ENCODE assay signal across 12 cellular contexts in genomic region chr2:98348066-98348561, GRCh38. TPM values are rescaled to one million over a fixed set of nuclear protein-coding genes. Genes with fewer than 3 reads are reported as not detected.
DNase-seq lines count a peak whose midpoint lies in the region; ATAC-seq and TF ChIP-seq lines count a peak whose summit lies in the region.
"Had no signal": no experiment of that assay in that cellular context is flagged by ENCODE, and none has a peak within 500 bp of the region (broad histone marks: within the 10 kb centered on the region; RNA-seq: fewer than 3 reads in every experiment).

No MANE protein-coding gene starts in this region.

- in situ Hi-C loops in IMR-90 (cut with MboI; ENCODE audit: low sequenced_read_pairs), result no loop called here

- no peak for ATAC-seq in IMR-90 (ENCODE audit: low read depth)

- H2BK15ac ChIP-seq in IMR-90 (ENCODE audit: low read depth, low read length), result no peak overlapping the region

- CTCF ChIA-PET in IMR-90 (lab: Yijun Ruan, JAX), result no interaction called here

- no peak overlapping the region for H3K4me3 ChIP-seq in IMR-90 (ENCODE audit: insufficient read depth, low read depth, low read length)
- no peak overlapping the region for H3K4me3 ChIP-seq in ovary
- H3K4me3 ChIP-seq: transverse colon had no signal

- no peak for TF ChIP-seq POLR2A in IMR-90 (IDR thresholded peaks at IDR 0.05; ENCODE audit: low read depth, low read length)
- TF ChIP-seq POLR2A in ovary (IDR thresholded peaks at IDR 0.05), result no peak

- no peak overlapping the region for H2AK9ac ChIP-seq in IMR-90 (replicated peaks; ENCODE audit: low read depth, low read length, poor library complexity)

- H3K9ac ChIP-seq in IMR-90 (ENCODE audit: low read depth, low read length), result no peak overlapping the region

- no peak overlapping the region for H4K5ac ChIP-seq in IMR-90 (ENCODE audit: low read depth, low read length)

- 7% methylated on average over 3 of the region's 15 CpGs; no CpG with 5 or more reads in 1 of the 2 experiments for WGBS in IMR-90 (ENCODE audit: extremely low coverage in 2 of 2, insufficient read length in 1 of 2), 2 experiments
- 7 to 8% (median 8%) methylated on average over 15 of the region's 15 CpGs for WGBS in ovary, 3 donors

- intact Hi-C loops in IMR-90 (cut with micrococcal nuclease) (no loop called here), ovary (cut with DNase I) (no loop called here)

- no peak overlapping the region for H2BK20ac ChIP-seq in IMR-90 (ENCODE audit: low read depth, low read length)

- no peak overlapping the region for H2BK120ac ChIP-seq in IMR-90 (ENCODE audit: low read depth, low read length)

- H3K18ac ChIP-seq in IMR-90 (ENCODE audit: low read depth, low read length), result no peak overlapping the region

- dilution Hi-C loops in IMR-90 (cut with HindIII; ENCODE audit: low sequenced_read_pairs, unreplicated experiment), result no loop called here

- no peaks in the 10 kb centered on the region for H3K4me1 ChIP-seq in IMR-90 (ENCODE audit: control insufficient read depth, insufficient read depth, low read length)
- peaks cover 1% of the 10 kb centered on the region for H3K4me1 ChIP-seq in ovary (ENCODE audit: insufficient read depth)

- H3K27ac ChIP-seq in IMR-90 (ENCODE audit: insufficient read depth, low read length) (no peak overlapping the region), ovary (no peak overlapping the region)
- H3K27ac ChIP-seq: transverse colon had no signal

- TF ChIP-seq CTCF in IMR-90 (conservative IDR thresholded peaks at IDR 0.05; ENCODE audit: low read depth, low read length) (no peak), ovary (IDR thresholded peaks at IDR 0.05) (no peak)

- DNase-seq in D341Med (ENCODE audit: low spot score), result peak; percentile 20
- DNase-seq in IMR-90, result no peak
- peak; percentile 21 for DNase-seq in SW480 (ENCODE audit: low spot score)
- peak; percentile 32 for DNase-seq in kidney tubule cell (ENCODE audit: low spot score)
- DNase-seq in activated effector memory CD4-positive, alpha-beta T cell treated with Interleukin-2 at 50 U/mL for 16 hours, result no peak
- no peak for DNase-seq in activated CD8-positive, alpha-beta memory T cell treated with anti-CD3 and anti-CD28 coated beads for 24 hours
- DNase-seq in ovary, result no peak
- no peak for DNase-seq in NCI-H510A treated with DMSO at 0.1 percent for 48 hours (lab: John Stamatoyannopoulos, UW)
- DNase-seq: CD8-positive, alpha-beta memory T cell; Kasumi-1; transverse colon had no signal

- H3K36me3 ChIP-seq in IMR-90 (ENCODE audit: control insufficient read depth, insufficient read depth, low read length) (no peaks in the 10 kb centered on the region), ovary (no peaks in the 10 kb centered on the region)
- H3K36me3 ChIP-seq: transverse colon had no signal

- no peak for TF ChIP-seq EP300 in ovary (IDR thresholded peaks at IDR 0.05)

- peaks cover 71% of the 10 kb centered on the region for H3K27me3 ChIP-seq in IMR-90 (ENCODE audit: control insufficient read depth, insufficient read depth, low read length)
- peaks cover 4% of the 10 kb centered on the region for H3K27me3 ChIP-seq in ovary

- H2BK5ac ChIP-seq in IMR-90 (ENCODE audit: low read depth, low read length, poor library complexity, severe bottlenecking), result no peak overlapping the region

- H4K91ac ChIP-seq in IMR-90 (ENCODE audit: insufficient read depth, low read depth, low read length), result no peak overlapping the region

- no peaks in the 10 kb centered on the region for H3K79me1 ChIP-seq in IMR-90 (ENCODE audit: low read depth in 1 of 2, low read length in 2 of 2)

- no peak overlapping the region for H4K8ac ChIP-seq in IMR-90 (ENCODE audit: low read depth in 2 of 2, low read length in 2 of 2)

- H3K56ac ChIP-seq in IMR-90 (ENCODE audit: extremely low read depth, insufficient read depth, low read length), result no peak overlapping the region

- BruUV-seq in IMR-90 (replicated peaks; lab: Mats Ljungman, UMichigan), result no TSS peak

- H4K20me1 ChIP-seq in IMR-90 (ENCODE audit: insufficient read depth, low read length), result no peaks in the 10 kb centered on the region

- H3K4ac ChIP-seq in IMR-90 (ENCODE audit: low read depth, low read length), result no peak overlapping the region

- H3K4me2 ChIP-seq in IMR-90 (ENCODE audit: low read depth, low read length), result no peak overlapping the region

- no peak overlapping the region for H2AK5ac ChIP-seq in IMR-90 (ENCODE audit: low read depth, low read length)

- no peak for TF ChIP-seq RAD21 in IMR-90 (IDR thresholded peaks at IDR 0.05; ENCODE audit: low read length)

- no peak overlapping the region for H3K23ac ChIP-seq in IMR-90 (ENCODE audit: low read depth, low read length)

- POLR2A ChIA-PET in IMR-90 (lab: Charles Lee; ENCODE audit: unreplicated experiment), result no interaction called here

- peak overlapping the region; percentile 7 for H2AFZ ChIP-seq in IMR-90 (replicated peaks; ENCODE audit: low read length, poor library complexity)

- no peak overlapping the region for H3K14ac ChIP-seq in IMR-90 (replicated peaks; ENCODE audit: low read depth, low read length)

- no peaks in the 10 kb centered on the region for H3K9me1 ChIP-seq in IMR-90 (ENCODE audit: insufficient read depth, low read length)

- H3K9me3 ChIP-seq in IMR-90 (ENCODE audit: control insufficient read depth, insufficient read depth, low read length) (peaks cover 5% of the 10 kb centered on the region; the same call in 1 of the 2 replicates), ovary (peaks cover 0 to 5% of the 10 kb centered on the region in 2 donors)
- H3K9me3 ChIP-seq: transverse colon had no signal

TF ChIP-seq in IMR-90, 13 proteins besides CTCF, POLR2A, EP300 and RAD21:
- TF ChIP-seq CEBPB (IDR thresholded peaks at IDR 0.05; ENCODE audit: low read depth, low read length), result no peak
- no peak for TF ChIP-seq CHD1 (IDR thresholded peaks at IDR 0.05; ENCODE audit: low read depth, low read length)
- no peak for TF ChIP-seq USF2 (IDR thresholded peaks at IDR 0.05; ENCODE audit: low read depth, low read length)
- no peak for TF ChIP-seq RCOR1 (IDR thresholded peaks at IDR 0.05; ENCODE audit: insufficient replicate concordance, low read length)
- TF ChIP-seq ELK1 (IDR thresholded peaks at IDR 0.05; ENCODE audit: borderline replicate concordance, low read depth, low read length), result no peak
- TF ChIP-seq MXI1 (IDR thresholded peaks at IDR 0.05; ENCODE audit: borderline replicate concordance, low read depth, low read length), result no peak
- no peak for TF ChIP-seq SMC3 (IDR thresholded peaks at IDR 0.05; ENCODE audit: low read depth, low read length)
- TF ChIP-seq BHLHE40 (IDR thresholded peaks at IDR 0.05; ENCODE audit: low read depth, low read length), result no peak

RNA-seq across cellular contexts. Expression of gene CNGA3, which starts 1.9 kb away (rescaled TPM):
- under 0.01 TPM in 1 of 2 replicates, not detected in the other for total RNA-seq in IMR-90 (2012; rRNA removed)
- not detected in 2 replicates for polyA plus RNA-seq in IMR-90 (2012; rRNA removed)
- 0.01 TPM in 1 of 2 replicates, not detected in the other for polyA plus RNA-seq in IMR-90 (2012; cell fraction: cytosol; rRNA removed)
- polyA plus RNA-seq in IMR-90 (2012; cell fraction: nucleus; rRNA removed; ENCODE audit: low replicate concordance), result 0.03 and 0.05 TPM in 2 replicates
- under 1 TPM in 2 of 7 donors, not detected in 5; 0.05 to 0.34 TPM for total RNA-seq in ovary
- polyA plus RNA-seq in ovary, result under 1 TPM in 1 of 2 donors, not detected in 1; 0.10 TPM
- total RNA-seq: CD8-positive, alpha-beta memory T cell; SK-MEL-5 had no signal
- polyA plus RNA-seq: CD8-positive, alpha-beta memory T cell had no signal

Comparison
In these comparisons a context has a peak if more than half of its experiments do, and no peak if none do; other contexts are left out.
1. DNase-seq: peak in D341Med (single experiment), SW480 (single experiment) and kidney tubule cell (single experiment); none in IMR-90 (single experiment), activated effector memory CD4-positive, alpha-beta T cell treated with Interleukin-2 at 50 U/mL for 16 hours (single experiment), activated CD8-positive, alpha-beta memory T cell treated with anti-CD3 and anti-CD28 coated beads for 24 hours (single experiment), ovary (0 of 5) and NCI-H510A treated with DMSO at 0.1 percent for 48 hours (single experiment).